Comparison of ENCODE assay signal across 8 cellular contexts in genomic region chr5:21485458-21486000, GRCh38.
DNase-seq lines count a peak whose midpoint lies in the region; ATAC-seq and TF ChIP-seq lines count a peak whose summit lies in the region.
"Not testable (repeated sequence)": the region's sequence is repeated elsewhere in the genome, so short reads cannot be mapped to it uniquely, and the experiment has no call there.

No MANE protein-coding gene starts in this region.

- peak; percentile 14 for TF ChIP-seq CTCF in foreskin fibroblast (IDR thresholded peaks at IDR 0.05; ENCODE audit: low read depth, low read length)

- not testable (repeated sequence) for ATAC-seq in aorta (ENCODE audit: low FRiP score)

- not testable (repeated sequence) for H3K4me3 ChIP-seq in SJSA1; foreskin fibroblast (ENCODE audit: low read depth in 1 of 2, low read length in 2 of 2); aorta (ENCODE audit: low read length in 2 of 2)

- H3K27ac ChIP-seq in SJSA1; aorta (ENCODE audit: low read depth in 1 of 2, low read length in 2 of 2): not testable (repeated sequence)

- H3K4me1 ChIP-seq in SJSA1 (replicated peaks); aorta (ENCODE audit: control insufficient read depth in 1 of 2, insufficient read depth in 2 of 2, low read length in 2 of 2): not testable (repeated sequence)

- H3K9me3 ChIP-seq in SJSA1 (replicated peaks); aorta (ENCODE audit: control insufficient read depth, low read length): not testable (repeated sequence)

- 93 to 95% methylated on average over 7 of the region's 7 CpGs for WGBS in aorta, 2 donors

- H3K27me3 ChIP-seq in SJSA1 (replicated peaks); aorta (ENCODE audit: control insufficient read depth in 1 of 2, insufficient read depth in 2 of 2, low read length in 1 of 2): not testable (repeated sequence)

- intact Hi-C loops in posterior vena cava (cut with DNase I); aorta (cut with DNase I): not testable (repeated sequence)

- H3K36me3 ChIP-seq in SJSA1; aorta (ENCODE audit: control insufficient read depth in 1 of 2, insufficient read depth in 2 of 2, low read length in 1 of 2): not testable (repeated sequence)

- peak; percentile 16 for DNase-seq in G401 (ENCODE audit: low spot score)
- peak; percentile 15 for DNase-seq in LHCN-M2 (ENCODE audit: low read depth)
- DNase-seq in SJSA1 (ENCODE audit: low read depth in 1 of 2, low spot score in 2 of 2): peak; percentile 15 to 67
- DNase-seq in activated T-cell treated with anti-CD3 and anti-CD28 coated beads for 48 hours (ENCODE audit: low read depth): peak; percentile 40
- DNase-seq in cerebellar cortex (ENCODE audit: low spot score): peak; percentile 31
- peak in 1 of 2 donors; percentile 7 for DNase-seq in foreskin fibroblast
- DNase-seq in posterior vena cava (ENCODE audit: low spot score): peak; percentile 86
- peak; percentile 41 to 84 for DNase-seq in aorta

- in situ Hi-C loops in G401 (cut with HindIII; ENCODE audit: low sequenced_read_pairs): not testable (repeated sequence)
